In genomic region chr5:60997721-60998120, GRCh38 we compare ENCODE assay signal across 27 cellular contexts.
"Had no signal": no experiment of that assay in that cellular context is flagged by ENCODE, and none has a peak within 500 bp of the region (broad histone marks: within the 10 kb centered on the region; RNA-seq: fewer than 3 reads in every experiment).

No MANE protein-coding gene starts in this region.

- H3K27me3 Mint-ChIP-seq: naive thymus-derived CD8-positive, alpha-beta T cell; stimulated activated naive B cell treated with anti-CD40 and anti-IgM and Interleukin-4, amounts not matched to agents 10 μg/mL and 1 μg/mL and 100 μg/mL, for 72 hours had no signal

- H3K27me3 ChIP-seq: pancreas, stomach, testis, thyroid gland, transverse colon, upper lobe of left lung, vagina had no signal

- H3K4me3 ChIP-seq: left ventricle myocardium inferior, lung, pancreas, prostate gland, skin epidermis, stomach, testis, thyroid gland, transverse colon, upper lobe of left lung, vagina had no signal

- H3K36me3 ChIP-seq: left ventricle myocardium inferior, pancreas, prostate gland, thyroid gland, transverse colon, upper lobe of left lung, vagina had no signal

- H3K9me3 ChIP-seq: pancreas, prostate gland, testis, thyroid gland, transverse colon, vagina had no signal

- H3K4me1 ChIP-seq: prostate gland, stomach, testis, thyroid gland, transverse colon, upper lobe of left lung had no signal

- H3K27ac ChIP-seq: left ventricle myocardium inferior, pancreas, prostate gland, skin epidermis, stomach, testis, thyroid gland, transverse colon, upper lobe of left lung, vagina had no signal

- DNase-seq: islet precursor cell; left ventricle myocardium inferior; mesenchymal stem cell; naive thymus-derived CD8-positive, alpha-beta T cell; nucleus accumbens; pancreas; posterior cingulate gyrus; retina; right cardiac atrium; stimulated activated CD4-positive, alpha-beta T cell treated with anti-CD3 and anti-CD28 coated beads, Interleukin-12 subunit alpha, Interleukin-12 subunit beta, amount 100 ng/mL, for 4 hours; stimulated activated CD4-positive, alpha-beta T cell treated with anti-CD3 and anti-CD28 coated beads, Interleukin-15, amount 100 ng/mL, for 24 hours; stimulated activated CD4-positive, alpha-beta T cell treated with anti-CD3 and anti-CD28 coated beads, Interleukin-2, amount 100 ng/mL, for 24 hours; stimulated activated CD4-positive, alpha-beta T cell treated with anti-CD3 and anti-CD28 coated beads, Interleukin-4, amount 100 ng/mL, for 1 hour; stimulated activated naive B cell treated with anti-CD40 and anti-IgM and Interleukin-4, amounts not matched to agents 10 μg/mL and 1 μg/mL and 100 μg/mL, for 72 hours; stimulated activated naive CD8-positive, alpha-beta T cell treated with anti-CD3 and anti-CD28 coated beads, Interleukin-15, Interleukin-2, amounts not matched to agents 100 U/mL and 50 U/mL, for 24 hours; stomach; testis; thyroid gland; transverse colon; upper lobe of left lung had no signal

- H3K27ac Mint-ChIP-seq: naive thymus-derived CD8-positive, alpha-beta T cell; nephron; stimulated activated naive B cell treated with anti-CD40 and anti-IgM and Interleukin-4, amounts not matched to agents 10 μg/mL and 1 μg/mL and 100 μg/mL, for 72 hours had no signal

- ATAC-seq: naive thymus-derived CD8-positive, alpha-beta T cell; pancreas; right cardiac atrium; sciatic nerve; stimulated activated naive B cell treated with anti-CD40 and anti-IgM and Interleukin-4, amounts not matched to agents 10 μg/mL and 1 μg/mL and 100 μg/mL, for 72 hours; stimulated activated naive CD8-positive, alpha-beta T cell treated with anti-CD3 and anti-CD28 coated beads, Interleukin-15, Interleukin-2, amounts not matched to agents 100 U/mL and 50 U/mL, for 24 hours had no signal

- H3K4me3 Mint-ChIP-seq: naive thymus-derived CD8-positive, alpha-beta T cell; nephron; neural crest cell; stimulated activated naive B cell treated with anti-CD40 and anti-IgM and Interleukin-4, amounts not matched to agents 10 μg/mL and 1 μg/mL and 100 μg/mL, for 72 hours had no signal

- H3K4me1 Mint-ChIP-seq: nephron, neural crest cell had no signal
